Comparison of ENCODE assay signal across 1 cellular context in the genomic region with DNA sequence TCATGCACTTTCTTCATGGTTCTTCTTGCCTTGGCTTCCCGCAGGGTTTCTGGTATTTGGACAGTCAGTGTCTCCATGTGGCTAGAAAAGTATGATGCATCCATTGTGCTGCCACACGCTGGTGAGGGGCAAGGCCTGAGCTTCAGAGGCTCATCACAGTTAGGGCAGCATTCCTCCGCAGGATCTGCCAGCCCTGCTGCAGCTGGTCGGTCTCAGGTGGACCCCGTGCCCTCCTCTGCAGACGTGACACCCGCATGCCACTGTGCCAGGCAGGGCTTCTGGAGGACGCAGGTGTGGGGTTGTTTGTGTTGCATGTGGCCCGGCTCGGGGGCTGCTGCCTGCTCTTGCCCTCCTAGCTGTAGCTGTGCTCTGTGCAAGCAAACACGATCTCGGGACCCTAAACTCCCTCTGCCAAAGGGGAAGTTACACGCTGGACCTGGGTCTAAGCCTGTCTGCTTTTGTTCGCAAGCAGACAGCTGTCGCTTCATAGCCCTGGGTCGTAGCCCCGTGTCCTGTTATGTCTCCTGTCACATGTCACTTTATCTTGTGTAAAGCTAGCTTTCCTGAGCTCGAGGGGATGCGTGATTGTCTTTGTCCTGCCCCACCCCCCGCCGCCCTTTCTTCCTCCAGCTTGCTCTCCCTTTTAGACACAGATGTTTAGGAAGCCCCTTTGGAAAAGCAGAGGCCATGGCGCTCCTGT.
TF ChIP-seq lines count a peak whose summit lies in the region.

No MANE protein-coding gene starts in this region.

TF ChIP-seq in HepG2, 621 proteins besides CTCF, POLR2A, EP300 and RAD21:
- TF ChIP-seq FOXA1 (IDR thresholded peaks at IDR 0.05) (no peak), FOXA1 (CRISPR knock-in tag; IDR thresholded peaks at IDR 0.05) (no peak), RERE (CRISPR knock-in tag; IDR thresholded peaks at IDR 0.05; ENCODE audit: low read depth) (no peak), ZNF580 (CRISPR knock-in tag; IDR thresholded peaks at IDR 0.05; ENCODE audit: borderline replicate concordance, low read depth) (no peak), THRA (CRISPR knock-in tag; IDR thresholded peaks at IDR 0.05; ENCODE audit: borderline replicate concordance) (no peak), TBL1XR1 (IDR thresholded peaks at IDR 0.05; ENCODE audit: borderline replicate concordance, low read length, partially characterized antibody) (no peak), ZSCAN25 (CRISPR knock-in tag; IDR thresholded peaks at IDR 0.05) (no peak), HINFP (CRISPR knock-in tag; IDR thresholded peaks at IDR 0.05; ENCODE audit: low read depth) (no peak), DMTF1 (CRISPR knock-in tag; IDR thresholded peaks at IDR 0.05) (no peak), GATAD2A (CRISPR knock-in tag; IDR thresholded peaks at IDR 0.05) (no peak), HNRNPK (IDR thresholded peaks at IDR 0.05; ENCODE audit: low read depth, low read length, poor library complexity, severe bottlenecking) (no peak), ZC3H4 (CRISPR knock-in tag; IDR thresholded peaks at IDR 0.05; ENCODE audit: borderline replicate concordance) (no peak), RCOR2 (CRISPR knock-in tag; IDR thresholded peaks at IDR 0.05) (no peak), PRMT3 (CRISPR knock-in tag; IDR thresholded peaks at IDR 0.05; ENCODE audit: borderline replicate concordance, low read depth) (no peak), REXO4 (CRISPR knock-in tag; IDR thresholded peaks at IDR 0.05; ENCODE audit: borderline replicate concordance) (no peak), YY1 (IDR thresholded peaks at IDR 0.05; ENCODE audit: insufficient read depth, insufficient replicate concordance, low read depth, low read length) (no peak)
- TF ChIP-seq, protein P1, sequence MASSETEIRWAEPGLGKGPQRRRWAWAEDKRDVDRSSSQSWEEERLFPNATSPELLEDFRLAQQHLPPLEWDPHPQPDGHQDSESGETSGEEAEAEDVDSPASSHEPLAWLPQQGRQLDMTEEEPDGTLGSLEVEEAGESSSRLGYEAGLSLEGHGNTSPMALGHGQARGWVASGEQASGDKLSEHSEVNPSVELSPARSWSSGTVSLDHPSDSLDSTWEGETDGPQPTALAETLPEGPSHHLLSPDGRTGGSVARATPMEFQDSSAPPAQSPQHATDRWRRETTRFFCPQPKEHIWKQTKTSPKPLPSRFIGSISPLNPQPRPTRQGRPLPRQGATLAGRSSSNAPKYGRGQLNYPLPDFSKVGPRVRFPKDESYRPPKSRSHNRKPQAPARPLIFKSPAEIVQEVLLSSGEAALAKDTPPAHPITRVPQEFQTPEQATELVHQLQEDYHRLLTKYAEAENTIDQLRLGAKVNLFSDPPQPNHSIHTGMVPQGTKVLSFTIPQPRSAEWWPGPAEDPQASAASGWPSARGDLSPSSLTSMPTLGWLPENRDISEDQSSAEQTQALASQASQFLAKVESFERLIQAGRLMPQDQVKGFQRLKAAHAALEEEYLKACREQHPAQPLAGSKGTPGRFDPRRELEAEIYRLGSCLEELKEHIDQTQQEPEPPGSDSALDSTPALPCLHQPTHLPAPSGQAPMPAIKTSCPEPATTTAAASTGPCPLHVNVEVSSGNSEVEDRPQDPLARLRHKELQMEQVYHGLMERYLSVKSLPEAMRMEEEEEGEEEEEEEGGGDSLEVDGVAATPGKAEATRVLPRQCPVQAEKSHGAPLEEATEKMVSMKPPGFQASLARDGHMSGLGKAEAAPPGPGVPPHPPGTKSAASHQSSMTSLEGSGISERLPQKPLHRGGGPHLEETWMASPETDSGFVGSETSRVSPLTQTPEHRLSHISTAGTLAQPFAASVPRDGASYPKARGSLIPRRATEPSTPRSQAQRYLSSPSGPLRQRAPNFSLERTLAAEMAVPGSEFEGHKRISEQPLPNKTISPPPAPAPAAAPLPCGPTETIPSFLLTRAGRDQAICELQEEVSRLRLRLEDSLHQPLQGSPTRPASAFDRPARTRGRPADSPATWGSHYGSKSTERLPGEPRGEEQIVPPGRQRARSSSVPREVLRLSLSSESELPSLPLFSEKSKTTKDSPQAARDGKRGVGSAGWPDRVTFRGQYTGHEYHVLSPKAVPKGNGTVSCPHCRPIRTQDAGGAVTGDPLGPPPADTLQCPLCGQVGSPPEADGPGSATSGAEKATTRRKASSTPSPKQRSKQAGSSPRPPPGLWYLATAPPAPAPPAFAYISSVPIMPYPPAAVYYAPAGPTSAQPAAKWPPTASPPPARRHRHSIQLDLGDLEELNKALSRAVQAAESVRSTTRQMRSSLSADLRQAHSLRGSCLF (CRISPR knock-in tag; IDR thresholded peaks at IDR 0.05; ENCODE audit: borderline replicate concordance) = no peak
- TF ChIP-seq, protein P2, sequence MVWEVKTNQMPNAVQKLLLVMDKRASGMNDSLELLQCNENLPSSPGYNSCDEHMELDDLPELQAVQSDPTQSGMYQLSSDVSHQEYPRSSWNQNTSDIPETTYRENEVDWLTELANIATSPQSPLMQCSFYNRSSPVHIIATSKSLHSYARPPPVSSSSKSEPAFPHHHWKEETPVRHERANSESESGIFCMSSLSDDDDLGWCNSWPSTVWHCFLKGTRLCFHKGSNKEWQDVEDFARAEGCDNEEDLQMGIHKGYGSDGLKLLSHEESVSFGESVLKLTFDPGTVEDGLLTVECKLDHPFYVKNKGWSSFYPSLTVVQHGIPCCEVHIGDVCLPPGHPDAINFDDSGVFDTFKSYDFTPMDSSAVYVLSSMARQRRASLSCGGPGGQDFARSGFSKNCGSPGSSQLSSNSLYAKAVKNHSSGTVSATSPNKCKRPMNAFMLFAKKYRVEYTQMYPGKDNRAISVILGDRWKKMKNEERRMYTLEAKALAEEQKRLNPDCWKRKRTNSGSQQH (CRISPR knock-in tag; IDR thresholded peaks at IDR 0.05; ENCODE audit: low read depth) = no peak
